Comparison of ENCODE assay signal across 10 cellular contexts in the genomic region with DNA sequence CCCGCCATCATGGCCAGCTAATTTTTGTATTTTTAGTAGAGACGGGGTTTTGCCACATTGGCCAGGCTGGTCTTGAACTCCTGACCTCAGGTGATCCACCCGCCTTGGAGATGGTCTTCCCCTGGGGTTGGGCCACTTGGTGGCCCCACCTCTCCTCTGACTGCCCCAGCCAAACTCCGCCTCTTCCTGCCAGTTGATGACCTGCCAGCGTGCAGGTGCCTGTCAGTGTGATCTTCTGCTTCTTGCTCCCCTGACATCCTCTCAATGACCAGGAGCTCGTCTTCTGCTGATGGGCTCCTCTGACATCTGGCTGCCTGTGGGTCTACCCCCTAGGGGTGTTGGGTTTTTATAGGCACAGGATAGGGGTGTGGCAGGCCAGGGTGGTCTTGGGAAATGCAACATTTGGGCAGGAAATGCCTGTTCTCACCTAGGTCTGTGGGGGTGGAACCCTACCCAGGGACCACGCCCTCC. TPM values are rescaled to one million over a fixed set of nuclear protein-coding genes. Genes with fewer than 3 reads are reported as not detected.
DNase-seq lines count a peak whose midpoint lies in the region; ATAC-seq and TF ChIP-seq lines count a peak whose summit lies in the region.
"Not testable (repeated sequence)": the region's sequence is repeated elsewhere in the genome, so short reads cannot be mapped to it uniquely, and the experiment has no call there.
"Had no signal": no experiment of that assay in that cellular context is flagged by ENCODE, and none has a peak within 500 bp of the region (broad histone marks: within the 10 kb centered on the region; RNA-seq: fewer than 3 reads in every experiment).

No MANE protein-coding gene starts in this region.

- H3K4me3 Mint-ChIP-seq in activated CD4-positive, alpha-beta T cell treated with anti-CD3 and anti-CD28 coated beads for 36 hours, result peak overlapping the region; percentile 86
- peak overlapping the region; percentile 91 to 94 for H3K4me3 Mint-ChIP-seq in effector memory CD8-positive, alpha-beta T cell
- H3K4me3 Mint-ChIP-seq in natural killer cell treated with Interleukin-12 subunit alpha and Interleukin-12 subunit beta and Interleukin-15 and Interleukin-18, amount 100 ng/mL, for 72 hours, result peak overlapping the region; percentile 77
- peak overlapping the region; percentile 71 to 89 for H3K4me3 Mint-ChIP-seq in stimulated activated naive CD8-positive, alpha-beta T cell treated with anti-CD3 and anti-CD28 coated beads, Interleukin-15, amount 100 ng/mL, for 72 hours

- H3K36me3 Mint-ChIP-seq in activated CD4-positive, alpha-beta T cell treated with anti-CD3 and anti-CD28 coated beads for 36 hours (ENCODE audit: low read depth), result peaks cover 65% of the 10 kb centered on the region
- H3K36me3 Mint-ChIP-seq in effector memory CD8-positive, alpha-beta T cell (ENCODE audit: insufficient read depth), result peaks cover 68% of the 10 kb centered on the region
- not testable (repeated sequence) for H3K36me3 Mint-ChIP-seq in natural killer cell treated with Interleukin-12 subunit alpha and Interleukin-12 subunit beta and Interleukin-15 and Interleukin-18, amount 100 ng/mL, for 72 hours

- peak; percentile 11 for ATAC-seq in activated CD4-positive, alpha-beta T cell treated with anti-CD3 and anti-CD28 coated beads for 36 hours
- ATAC-seq in effector memory CD8-positive, alpha-beta T cell (replicated peaks), result not testable (repeated sequence)
- peak in 1 of 2 donors; percentile 1 for ATAC-seq in natural killer cell treated with Interleukin-12 subunit alpha and Interleukin-12 subunit beta and Interleukin-15 and Interleukin-18, amount 100 ng/mL, for 72 hours
- ATAC-seq in stimulated activated naive CD8-positive, alpha-beta T cell treated with anti-CD3 and anti-CD28 coated beads, Interleukin-15, amount 100 ng/mL, for 72 hours, result peak; percentile 22

- CTCF ChIA-PET in activated CD4-positive, alpha-beta T cell treated with anti-CD3 and anti-CD28 coated beads for 36 hours (lab: Charles Lee), result interaction anchor here (0.6 to 0.7 kb wide), 2 partner anchors 71 to 134 kb away, joined by 3 to 4 read pairs; no protein-coding TSS in a partner anchor

- peaks cover 66% of the 10 kb centered on the region for H3K4me1 Mint-ChIP-seq in activated CD4-positive, alpha-beta T cell treated with anti-CD3 and anti-CD28 coated beads for 36 hours
- peaks cover 62 to 67% of the 10 kb centered on the region in 2 donors for H3K4me1 Mint-ChIP-seq in effector memory CD8-positive, alpha-beta T cell (ENCODE audit: low read depth in 2 of 2)
- H3K4me1 Mint-ChIP-seq in natural killer cell treated with Interleukin-12 subunit alpha and Interleukin-12 subunit beta and Interleukin-15 and Interleukin-18, amount 100 ng/mL, for 72 hours (ENCODE audit: low read depth in 2 of 2), result peaks cover 62 to 63% of the 10 kb centered on the region in 2 donors
- peaks cover 86% of the 10 kb centered on the region for H3K4me1 Mint-ChIP-seq in stimulated activated naive CD8-positive, alpha-beta T cell treated with anti-CD3 and anti-CD28 coated beads, Interleukin-15, amount 100 ng/mL, for 72 hours

- not testable (repeated sequence) for TF ChIP-seq CTCF in GM20000 (IDR thresholded peaks at IDR 0.05; ENCODE audit: extremely low read depth, missing control alignments)

- intact Hi-C loops in activated CD4-positive, alpha-beta T cell treated with anti-CD3 and anti-CD28 coated beads for 36 hours (cut with DNase I, micrococcal nuclease), result loop anchor here (2.0 to 10.0 kb wide), 6 partner anchors 19 to 851 kb away; a partner anchor contains a TSS

- not testable (repeated sequence) for H3K9me3 Mint-ChIP-seq in activated CD4-positive, alpha-beta T cell treated with anti-CD3 and anti-CD28 coated beads for 36 hours (ENCODE audit: low read depth); effector memory CD8-positive, alpha-beta T cell; natural killer cell treated with Interleukin-12 subunit alpha and Interleukin-12 subunit beta and Interleukin-15 and Interleukin-18, amount 100 ng/mL, for 72 hours; stimulated activated naive CD8-positive, alpha-beta T cell treated with anti-CD3 and anti-CD28 coated beads, Interleukin-15, amount 100 ng/mL, for 72 hours

- H3K27me3 Mint-ChIP-seq in activated CD4-positive, alpha-beta T cell treated with anti-CD3 and anti-CD28 coated beads for 36 hours; effector memory CD8-positive, alpha-beta T cell; natural killer cell treated with Interleukin-12 subunit alpha and Interleukin-12 subunit beta and Interleukin-15 and Interleukin-18, amount 100 ng/mL, for 72 hours; stimulated activated naive CD8-positive, alpha-beta T cell treated with anti-CD3 and anti-CD28 coated beads, Interleukin-15, amount 100 ng/mL, for 72 hours: not testable (repeated sequence)

- POLR2A ChIA-PET in activated CD4-positive, alpha-beta T cell treated with anti-CD3 and anti-CD28 coated beads for 36 hours (lab: Charles Lee), result interaction anchor here (2.5 kb wide), 1 partner anchor 49 kb away, joined by 6 read pairs; a partner anchor contains a TSS

- peak; percentile 50 for DNase-seq in DMS53 (lab: John Stamatoyannopoulos, UW)
- peak; percentile 73 for DNase-seq in GM20000 (ENCODE audit: low spot score)
- DNase-seq in NCI-H2196 treated with DMSO at 0.1 percent for 48 hours (lab: John Stamatoyannopoulos, UW; ENCODE audit: unreplicated experiment), result peak; percentile 14
- DNase-seq in activated CD4-positive, alpha-beta T cell treated with anti-CD3 and anti-CD28 coated beads for 36 hours, result peak; percentile 87
- peak; percentile 37 for DNase-seq in activated effector memory CD4-positive, alpha-beta T cell treated with Interleukin-2 at 50 U/mL for 16 hours
- peak; percentile 33 to 42 (median 38) for DNase-seq in effector memory CD8-positive, alpha-beta T cell
- peak; percentile 62 for DNase-seq in natural killer cell treated with Interleukin-12 subunit alpha and Interleukin-12 subunit beta and Interleukin-15 and Interleukin-18, amount 100 ng/mL, for 72 hours (ENCODE audit: low spot score)
- peak; percentile 70 to 82 for DNase-seq in stimulated activated naive CD8-positive, alpha-beta T cell treated with anti-CD3 and anti-CD28 coated beads, Interleukin-15, amount 100 ng/mL, for 72 hours

- peak overlapping the region; percentile 100 for H3K27ac Mint-ChIP-seq in activated CD4-positive, alpha-beta T cell treated with anti-CD3 and anti-CD28 coated beads for 36 hours
- H3K27ac Mint-ChIP-seq in effector memory CD8-positive, alpha-beta T cell, result peak overlapping the region; percentile 94 to 97
- H3K27ac Mint-ChIP-seq in natural killer cell treated with Interleukin-12 subunit alpha and Interleukin-12 subunit beta and Interleukin-15 and Interleukin-18, amount 100 ng/mL, for 72 hours, result peak overlapping the region; percentile 94 to 96
- H3K27ac Mint-ChIP-seq in stimulated activated naive CD8-positive, alpha-beta T cell treated with anti-CD3 and anti-CD28 coated beads, Interleukin-15, amount 100 ng/mL, for 72 hours, result peak overlapping the region; percentile 81 to 95

RNA-seq across cellular contexts. Expression of a gene that starts 3.1 kb away (rescaled TPM):
- total RNA-seq in activated CD4-positive, alpha-beta T cell treated with anti-CD3 and anti-CD28 coated beads for 36 hours, result 100 to 1,000 TPM; 142 to 144 TPM
- 100 to 1,000 TPM; 120 to 140 TPM for total RNA-seq in natural killer cell treated with Interleukin-12 subunit alpha and Interleukin-12 subunit beta and Interleukin-15 and Interleukin-18, amount 100 ng/mL, for 72 hours

RNA-seq across cellular contexts. Expression of a gene that starts 16.9 kb away (rescaled TPM):
- 10 to 100 TPM; 69.9 to 74.7 TPM for total RNA-seq in activated CD4-positive, alpha-beta T cell treated with anti-CD3 and anti-CD28 coated beads for 36 hours
- 10 to 100 TPM; 30.7 to 39.1 TPM for total RNA-seq in natural killer cell treated with Interleukin-12 subunit alpha and Interleukin-12 subunit beta and Interleukin-15 and Interleukin-18, amount 100 ng/mL, for 72 hours

RNA-seq across cellular contexts. Expression of a gene that starts 19.3 kb away (rescaled TPM):
- 100 to 1,000 TPM in 1 of 2 experiments, 10 to 100 TPM in 1; 94.5 to 100 TPM for total RNA-seq in activated CD4-positive, alpha-beta T cell treated with anti-CD3 and anti-CD28 coated beads for 36 hours
- total RNA-seq in natural killer cell treated with Interleukin-12 subunit alpha and Interleukin-12 subunit beta and Interleukin-15 and Interleukin-18, amount 100 ng/mL, for 72 hours, result 100 to 1,000 TPM in 1 of 2 donors, 10 to 100 TPM in 1; 66.0 to 174 TPM

RNA-seq across cellular contexts. Expression of a gene that starts 22.1 kb away (rescaled TPM):
- 10 to 100 TPM; 64.1 to 68.7 TPM for total RNA-seq in activated CD4-positive, alpha-beta T cell treated with anti-CD3 and anti-CD28 coated beads for 36 hours
- total RNA-seq in natural killer cell treated with Interleukin-12 subunit alpha and Interleukin-12 subunit beta and Interleukin-15 and Interleukin-18, amount 100 ng/mL, for 72 hours, result 100 to 1,000 TPM in 1 of 2 donors, 10 to 100 TPM in 1; 92.6 to 103 TPM

RNA-seq across cellular contexts. Expression of a gene that starts 30.8 kb away (rescaled TPM):
- total RNA-seq in activated CD4-positive, alpha-beta T cell treated with anti-CD3 and anti-CD28 coated beads for 36 hours, result under 1 TPM; 0.37 to 0.46 TPM
- 1 to 10 TPM; 1.4 to 2.2 TPM for total RNA-seq in natural killer cell treated with Interleukin-12 subunit alpha and Interleukin-12 subunit beta and Interleukin-15 and Interleukin-18, amount 100 ng/mL, for 72 hours
- total RNA-seq: hepatocyte, RPMI7951 had no signal

Comparison
In these comparisons a context has a peak if more than half of its experiments do, and no peak if none do; other contexts are left out.
1. DNase-seq: peak in every context shown above with its lines; median percentile 87 in activated CD4-positive, alpha-beta T cell treated with anti-CD3 and anti-CD28 coated beads for 36 hours; 76 in stimulated activated naive CD8-positive, alpha-beta T cell treated with anti-CD3 and anti-CD28 coated beads, Interleukin-15, amount 100 ng/mL, for 72 hours; 73 in GM20000; 62 in natural killer cell treated with Interleukin-12 subunit alpha and Interleukin-12 subunit beta and Interleukin-15 and Interleukin-18, amount 100 ng/mL, for 72 hours; 50 in DMS53; 38 in effector memory CD8-positive, alpha-beta T cell; 37 in activated effector memory CD4-positive, alpha-beta T cell treated with Interleukin-2 at 50 U/mL for 16 hours; 14 in NCI-H2196 treated with DMSO at 0.1 percent for 48 hours.